5 cellular contexts compared by ENCODE assay signal in genomic region chr18:5091741-5092140, GRCh38.
"Had no signal": no experiment of that assay in that cellular context is flagged by ENCODE, and none has a peak within 500 bp of the region (broad histone marks: within the 10 kb centered on the region; RNA-seq: fewer than 3 reads in every experiment).

No MANE protein-coding gene starts in this region.

- ATAC-seq: HepG2, K562 had no signal

- DNase-seq: IMR-90, KBM-7, KG1 had no signal
